In genomic region chr7:51311166-51311565, GRCh38 we compare ENCODE assay signal across 18 cellular contexts. TPM values are rescaled to one million over a fixed set of nuclear protein-coding genes. Genes with fewer than 3 reads are reported as not detected.
"Had no signal": no experiment of that assay in that cellular context is flagged by ENCODE, and none has a peak within 500 bp of the region (broad histone marks: within the 10 kb centered on the region; RNA-seq: fewer than 3 reads in every experiment).

No MANE protein-coding gene starts in this region.

- H3K4me3 ChIP-seq: adrenal gland, cardiac muscle cell, esophagus squamous epithelium, psoas muscle, right lobe of liver, smooth muscle cell, stomach, tibial artery, uterus had no signal

- H3K27ac ChIP-seq: adrenal gland, cardiac muscle cell, esophagus squamous epithelium, psoas muscle, right lobe of liver, stomach, tibial artery, uterus had no signal

- DNase-seq: activated CD4-positive, alpha-beta T cell treated with anti-CD3 and anti-CD28 coated beads for 1 hour; activated CD4-positive, alpha-beta T cell treated with anti-CD3 and anti-CD28 coated beads, Interleukin-2, amount 50 U/mL, for 4 hours; activated CD8-positive, alpha-beta memory T cell treated with anti-CD3 and anti-CD28 coated beads, Interleukin-2, amount 10 ng/mL, durations not matched to agents 7 days and 5 days; activated effector memory CD4-positive, alpha-beta T cell treated with anti-CD3 and anti-CD28 coated beads, Interleukin-2, amount 50 U/mL, for 16 hours; activated T-cell treated with anti-CD3 and anti-CD28 coated beads, Interleukin-2, amount 50 U/mL, for 4 hours; adrenal gland; esophagus squamous epithelium; kidney glomerular epithelial cell; mesendoderm; nephron progenitor cell; psoas muscle; right lobe of liver; stomach; tibial artery; uterus had no signal

- H3K27me3 ChIP-seq: right lobe of liver, uterus had no signal

- ATAC-seq: activated CD8-positive, alpha-beta memory T cell treated with anti-CD3 and anti-CD28 coated beads, Interleukin-2, amount 10 ng/mL, durations not matched to agents 7 days and 5 days; activated T-cell treated with anti-CD3 and anti-CD28 coated beads, Interleukin-2, amount 50 U/mL, for 4 hours; psoas muscle; right lobe of liver had no signal

RNA-seq across cellular contexts. Expression of gene COBL, which starts 5.4 kb away (rescaled TPM):
- total RNA-seq: activated CD8-positive, alpha-beta memory T cell treated with anti-CD3 and anti-CD28 coated beads, Interleukin-2, amount 10 ng/mL, durations not matched to agents 7 days and 5 days; fibroblast of villous mesenchyme had no signal
